Comparison of ENCODE assay signal across 1 cellular context in genomic region chr1:213154056-213154677, GRCh38.
TF ChIP-seq lines count a peak whose summit lies in the region.

No MANE protein-coding gene starts in this region.

TF ChIP-seq in K562, 482 proteins besides CTCF, POLR2A, EP300 and RAD21 (continued from another document):
- TF ChIP-seq E2F8 (IDR thresholded peaks at IDR 0.05; ENCODE audit: low read depth, partially characterized antibody) (no peak), HDGF (IDR thresholded peaks at IDR 0.05) (no peak), ZNF274 (IDR thresholded peaks at IDR 0.05; ENCODE audit: borderline replicate concordance, low read depth, low read length) (no peak), ZBTB17 (CRISPR knock-in tag; IDR thresholded peaks at IDR 0.05) (no peak), SAFB2 (IDR thresholded peaks at IDR 0.05; ENCODE audit: borderline replicate concordance, low read depth, low read length, severe bottlenecking) (no peak), SAP30 (IDR thresholded peaks at IDR 0.05; ENCODE audit: borderline replicate concordance, insufficient read depth, low read depth, low read length, poor library complexity, severe bottlenecking) (no peak), TARDBP (IDR thresholded peaks at IDR 0.05) (no peak), TAL1 (IDR thresholded peaks at IDR 0.05) (no peak), MCM3 (IDR thresholded peaks at IDR 0.05) (no peak), BRD9 (IDR thresholded peaks at IDR 0.05; ENCODE audit: low read depth, partially characterized antibody) (no peak), RBM25 (IDR thresholded peaks at IDR 0.05; ENCODE audit: low read depth, low read length, severe bottlenecking) (no peak), PCBP2 (IDR thresholded peaks at IDR 0.05; ENCODE audit: low read depth, low read length, poor library complexity, severe bottlenecking) (no peak), ZNF76 (CRISPR knock-in tag; IDR thresholded peaks at IDR 0.05; ENCODE audit: borderline replicate concordance) (no peak), PHTF2 (CRISPR knock-in tag; IDR thresholded peaks at IDR 0.05) (no peak), STAG1 (CRISPR knock-in tag; IDR thresholded peaks at IDR 0.05; ENCODE audit: borderline replicate concordance) (no peak), ZNF445 (CRISPR knock-in tag; IDR thresholded peaks at IDR 0.05; ENCODE audit: low read depth) (no peak)
